In the genomic region with DNA sequence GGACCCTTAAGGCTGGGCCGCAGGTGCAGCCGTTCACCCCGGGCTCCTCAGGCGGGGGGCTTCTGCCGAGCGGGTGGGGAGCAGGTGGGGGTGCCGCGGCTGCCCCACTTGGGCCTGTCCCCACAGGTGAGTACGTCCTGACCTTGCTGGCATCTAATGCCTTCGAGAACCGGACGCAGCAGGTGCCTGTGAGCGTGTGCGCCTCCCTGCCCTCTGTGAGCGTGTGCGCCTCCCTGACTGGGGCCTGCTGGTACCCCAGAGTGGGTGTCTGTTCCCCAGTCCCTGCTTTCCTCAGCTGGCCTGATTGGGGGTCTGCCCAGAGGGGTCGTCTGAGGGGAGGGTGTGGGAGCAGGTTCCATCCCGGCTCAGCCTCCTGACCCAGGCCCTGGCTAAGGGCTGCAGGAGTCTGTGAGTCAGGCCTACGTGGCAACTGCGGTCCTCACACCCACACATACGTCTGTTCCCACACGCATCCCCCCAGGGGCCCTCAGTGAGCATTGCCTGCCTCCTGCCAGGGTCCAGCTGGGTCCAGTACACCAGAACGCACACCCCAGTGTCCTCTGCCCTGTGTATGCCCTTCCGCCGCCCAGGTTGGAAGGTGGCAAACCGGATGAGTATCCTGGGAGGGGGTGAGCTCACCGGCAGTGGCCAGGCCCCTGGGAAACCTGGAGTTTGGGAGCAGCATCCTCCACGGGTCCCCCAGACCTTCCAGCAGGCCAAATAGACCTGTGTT, we compare ENCODE assay signal across 3 cellular contexts. TPM values are rescaled to one million over a fixed set of nuclear protein-coding genes. Genes with fewer than 3 reads are reported as not detected.
"Had no signal": no experiment of that assay in that cellular context is flagged by ENCODE, and none has a peak within 500 bp of the region (broad histone marks: within the 10 kb centered on the region; RNA-seq: fewer than 3 reads in every experiment).

No MANE protein-coding gene starts in this region.

RNA-seq across cellular contexts. Expression of gene NPIPA7, which starts 55.1 kb away (rescaled TPM):
- total RNA-seq: dermis blood vessel endothelial cell, epithelial cell of proximal tubule, smooth muscle cell had no signal
